ENCODE assay signal across 14 cellular contexts in genomic region chr2:17573085-17573805, GRCh38. TPM values are rescaled to one million over a fixed set of nuclear protein-coding genes. Genes with fewer than 3 reads are reported as not detected.
DNase-seq lines count a peak whose midpoint lies in the region; TF ChIP-seq lines count a peak whose summit lies in the region.
"Had no signal": no experiment of that assay in that cellular context is flagged by ENCODE, and none has a peak within 500 bp of the region (broad histone marks: within the 10 kb centered on the region; RNA-seq: fewer than 3 reads in every experiment).

No MANE protein-coding gene starts in this region.

- H3F3A ChIP-seq in MM.1S (ENCODE audit: insufficient read depth, low read length) = 0 out of 2 replicates have a peak, but pooled peaks cover 3% of the 10 kb centered on the region

- H2AFZ ChIP-seq in MM.1S (ENCODE audit: low read length) = no peak overlapping the region
- no peak overlapping the region for H2AFZ ChIP-seq in mesenchymal stem cell (ENCODE audit: low read depth, low read length)

- WGBS in mesenchymal stem cell = 96% methylated on average over 3 of the region's 3 CpGs
- 78 to 86% (median 84%) methylated on average over 3 of the region's 3 CpGs for WGBS in adrenal gland, 4 donors

- H3K9ac ChIP-seq in MM.1S (ENCODE audit: low read length) = no peak overlapping the region
- no peak overlapping the region for H3K9ac ChIP-seq in mesenchymal stem cell (ENCODE audit: low read length)

- no peak overlapping the region for H3K18ac ChIP-seq in mesenchymal stem cell (ENCODE audit: low read depth in 1 of 2, low read length in 2 of 2)

- no peak overlapping the region for H3K4ac ChIP-seq in mesenchymal stem cell (ENCODE audit: low read depth in 1 of 2, low read length in 2 of 2)

- H3K9me3 ChIP-seq in MM.1S (replicated peaks; ENCODE audit: insufficient read depth, low read length) = no peaks in the 10 kb centered on the region
- H3K9me3 ChIP-seq in mesenchymal stem cell (ENCODE audit: control insufficient read depth, low read length) = no peaks in the 10 kb centered on the region
- H3K9me3 ChIP-seq in adrenal gland (replicated peaks in 1 of 3) = no peaks in the 10 kb centered on the region

- H2AK5ac ChIP-seq in mesenchymal stem cell (ENCODE audit: low read length, severe bottlenecking) = no peak overlapping the region

- H3K79me2 ChIP-seq in MM.1S (ENCODE audit: low read length) = no peaks in the 10 kb centered on the region

- H3K27ac ChIP-seq in MM.1S (ENCODE audit: low read length) = no peak overlapping the region
- H3K27ac ChIP-seq in mesenchymal stem cell (ENCODE audit: low read length, poor library complexity, severe bottlenecking) = no peak overlapping the region
- H3K27ac ChIP-seq in adrenal gland = peak overlapping the region in 1 of 5 donors; percentile 31

- no peaks in the 10 kb centered on the region for H3K27me3 ChIP-seq in GM06990 (replicated peaks; ENCODE audit: control insufficient read depth, insufficient read depth, low read length)
- no peaks in the 10 kb centered on the region for H3K27me3 ChIP-seq in MM.1S (replicated peaks; ENCODE audit: insufficient read depth, low read length)
- no peaks in the 10 kb centered on the region for H3K27me3 ChIP-seq in mesenchymal stem cell (ENCODE audit: control insufficient read depth in 1 of 2, insufficient read depth in 1 of 2, low read length in 2 of 2)
- no peaks in the 10 kb centered on the region for H3K27me3 ChIP-seq in adrenal gland

- H2BK120ac ChIP-seq in mesenchymal stem cell (ENCODE audit: low read depth, low read length) = no peak overlapping the region

- H3K14ac ChIP-seq in mesenchymal stem cell (ENCODE audit: low read length in 2 of 2) = no peak overlapping the region

- H3K4me3 ChIP-seq in GM06990 (replicated peaks; ENCODE audit: low read depth, low read length) = no peak overlapping the region
- no peak overlapping the region for H3K4me3 ChIP-seq in MM.1S (ENCODE audit: low read length)
- H3K4me3 ChIP-seq in cardiac fibroblast (replicated peaks in 1 of 2; ENCODE audit: low read depth in 2 of 2, low read length in 2 of 2) = no peak overlapping the region
- H3K4me3 ChIP-seq in mesenchymal stem cell (ENCODE audit: insufficient read depth in 1 of 2, low read depth in 1 of 2, low read length in 2 of 2) = no peak overlapping the region
- no peak overlapping the region for H3K4me3 ChIP-seq in adrenal gland

- DNase-seq in GM06990 (ENCODE audit: extremely low read depth, insufficient read length) (no peak), MM.1S (no peak), cardiac fibroblast (ENCODE audit: low read depth in 2 of 2) (peak; percentile 21 to 25), mesenchymal stem cell (peak; percentile 14), NCI-H1048 (lab: John Stamatoyannopoulos, UW) (no peak), NOMO-1 treated with dmso at 0.1 percent for 144 hours (lab: John Stamatoyannopoulos, UW; ENCODE audit: unreplicated experiment) (no peak), adrenal gland (no peak), COLO829 (ENCODE audit: low spot score) (no peak)
- DNase-seq: activated T-cell treated with anti-CD3 and anti-CD28 coated beads, Interleukin-2, amount 50 U/mL, for 48 hours; cerebellar nuclear complex; glutamatergic neuron; KG1; NCI-H82 had no signal

- H4K8ac ChIP-seq in mesenchymal stem cell (ENCODE audit: low read length) = no peak overlapping the region

- no peak for TF ChIP-seq POLR2A in adrenal gland (IDR thresholded peaks at IDR 0.05)

- H3K4me1 ChIP-seq in MM.1S (ENCODE audit: low read length) (0 out of 2 replicates have a peak, but pooled peaks cover 3% of the 10 kb centered on the region), mesenchymal stem cell (ENCODE audit: control insufficient read depth, insufficient read depth, low read depth, low read length) (no peaks in the 10 kb centered on the region), adrenal gland (replicated peaks in 1 of 2) (no peaks in the 10 kb centered on the region)

- H2BK15ac ChIP-seq in mesenchymal stem cell (ENCODE audit: low read depth, poor library complexity, severe bottlenecking) = no peak overlapping the region

- no peak overlapping the region for H3K23ac ChIP-seq in mesenchymal stem cell (ENCODE audit: low read length in 2 of 2)

- no peaks in the 10 kb centered on the region for H3K79me1 ChIP-seq in mesenchymal stem cell (replicated peaks; ENCODE audit: low read length, poor library complexity, severe bottlenecking)

- H3K4me2 ChIP-seq in MM.1S (ENCODE audit: low read depth, low read length) = no peak overlapping the region
- H3K4me2 ChIP-seq in mesenchymal stem cell (ENCODE audit: low read length, poor library complexity, severe bottlenecking) = no peak overlapping the region

- H3K36me3 ChIP-seq in GM06990 (ENCODE audit: control insufficient read depth, insufficient read depth, low read length) (no peaks in the 10 kb centered on the region), MM.1S (replicated peaks; ENCODE audit: insufficient read depth, low read length) (no peaks in the 10 kb centered on the region), mesenchymal stem cell (ENCODE audit: control insufficient read depth in 1 of 2, insufficient read depth in 2 of 2, low read depth in 1 of 2, low read length in 2 of 2) (no peaks in the 10 kb centered on the region), adrenal gland (replicated peaks in 1 of 2) (no peaks in the 10 kb centered on the region)

- H2BK12ac ChIP-seq in mesenchymal stem cell (ENCODE audit: low read length in 2 of 2) = no peak overlapping the region

- no peak overlapping the region for H4K91ac ChIP-seq in mesenchymal stem cell (ENCODE audit: low read length)

- no peaks in the 10 kb centered on the region for H4K20me1 ChIP-seq in MM.1S (ENCODE audit: insufficient read depth, low read length)

- no peaks in the 10 kb centered on the region for H3K9me2 ChIP-seq in MM.1S (replicated peaks; ENCODE audit: insufficient read depth, low read length)

- TF ChIP-seq CTCF in GM06990 (IDR thresholded peaks at IDR 0.05; ENCODE audit: insufficient read depth, low read length, poor library complexity, severe bottlenecking) (peak; percentile 49), MM.1S (IDR thresholded peaks at IDR 0.05; ENCODE audit: low read length) (peak; percentile 23), cardiac fibroblast (IDR thresholded peaks at IDR 0.05; ENCODE audit: low read depth, low read length) (no peak), adrenal gland (IDR thresholded peaks at IDR 0.05) (peak in 1 of 6 experiments; percentile 11)

- H2BK5ac ChIP-seq in mesenchymal stem cell (ENCODE audit: low read depth, low read length, poor library complexity, severe bottlenecking) = no peak overlapping the region

- intact Hi-C loops in adrenal gland (cut with DNase I) = no loop called here

RNA-seq across cellular contexts. Expression of gene VSNL1, which starts 32.7 kb away (rescaled TPM):
- polyA plus RNA-seq in mesenchymal stem cell (2013, experiment 1 of 2) = 0.47 TPM
- polyA plus RNA-seq in mesenchymal stem cell (2013, experiment 2 of 2) = 0.74 TPM
- 10 to 100 TPM in 7 of 8 donors, 1 to 10 TPM in 1; 7.2 to 51.1 (median 17.9) TPM for total RNA-seq in adrenal gland
- polyA plus RNA-seq in adrenal gland = 10 to 100 TPM; 13.0 to 36.4 (median 22.0) TPM
- total RNA-seq: mononuclear cell had no signal

RNA-seq across cellular contexts. Expression of gene RAD51AP2, which starts 55.0 kb away (rescaled TPM):
- polyA plus RNA-seq in mesenchymal stem cell (2013, experiment 1 of 2) = 0.01 TPM
- not detected for polyA plus RNA-seq in mesenchymal stem cell (2013, experiment 2 of 2)
- total RNA-seq in adrenal gland = under 1 TPM in 4 of 8 donors, not detected in 4; 0.10 to 0.11 (median 0.10) TPM
- polyA plus RNA-seq in adrenal gland = under 1 TPM; 0.07 to 0.20 (median 0.16) TPM
- total RNA-seq: mononuclear cell had no signal

Comparison
In these comparisons a context has a peak if more than half of its experiments do, and no peak if none do; other contexts are left out.
1. DNase-seq: peak in cardiac fibroblast (2 of 2) and mesenchymal stem cell (single experiment); none in GM06990 (single experiment), MM.1S (single experiment), NCI-H1048 (single experiment), NOMO-1 treated with dmso at 0.1 percent for 144 hours (single experiment), adrenal gland (0 of 7) and COLO829 (single experiment).